Comparison of ENCODE assay signal across 1 cellular context in the genomic region with DNA sequence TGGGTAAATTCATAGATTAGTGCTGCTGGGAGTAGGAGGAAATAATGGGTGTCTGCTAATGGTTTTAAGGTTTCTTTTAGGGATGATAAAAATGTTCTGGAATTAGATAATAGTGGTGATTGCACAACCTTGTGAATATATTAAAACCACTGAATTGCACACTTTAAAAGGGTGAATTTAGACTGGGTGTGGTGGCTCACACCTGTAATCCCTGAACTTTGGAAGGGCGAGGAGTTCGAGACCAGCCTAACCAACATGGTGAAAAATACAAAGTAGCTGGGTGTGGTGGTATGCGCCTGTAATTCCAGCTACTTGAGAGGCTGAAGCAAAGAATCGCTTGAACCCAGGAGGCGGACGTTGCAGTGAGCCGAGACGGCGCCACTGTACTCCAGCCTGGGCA.
TF ChIP-seq lines count a peak whose summit lies in the region.

No MANE protein-coding gene starts in this region.

TF ChIP-seq in A549, 52 proteins besides CTCF, POLR2A, EP300 and RAD21 (continued from another document):
- TF ChIP-seq, protein P1, sequence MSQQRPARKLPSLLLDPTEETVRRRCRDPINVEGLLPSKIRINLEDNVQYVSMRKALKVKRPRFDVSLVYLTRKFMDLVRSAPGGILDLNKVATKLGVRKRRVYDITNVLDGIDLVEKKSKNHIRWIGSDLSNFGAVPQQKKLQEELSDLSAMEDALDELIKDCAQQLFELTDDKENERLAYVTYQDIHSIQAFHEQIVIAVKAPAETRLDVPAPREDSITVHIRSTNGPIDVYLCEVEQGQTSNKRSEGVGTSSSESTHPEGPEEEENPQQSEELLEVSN (IDR thresholded peaks at IDR 0.05; ENCODE audit: borderline replicate concordance, low read depth), result no peak
- peak in 1 of 2 experiments; percentile 50; a peak in 2 of 4 replicates for TF ChIP-seq CEBPB (IDR thresholded peaks at IDR 0.05)
- no peak for TF ChIP-seq EHF (CRISPR knock-in tag; IDR thresholded peaks at IDR 0.05)
